Comparison of ENCODE assay signal across 8 cellular contexts in genomic region chr12:100200450-100201181, GRCh38. TPM values are rescaled to one million over a fixed set of nuclear protein-coding genes. Genes with fewer than 3 reads are reported as not detected.
DNase-seq lines count a peak whose midpoint lies in the region; TF ChIP-seq lines count a peak whose summit lies in the region.

Gene ACTR6 (plus strand): TSS chr12:100200815. CDS start chr12:100200852, 37 bp downstream.

- H3K4me3 Mint-ChIP-seq in neural progenitor cell: peak within 1 kb of the TSS; percentile 100

- peaks cover 50% of the 10 kb centered on the region for H3K79me2 ChIP-seq in neural progenitor cell (ENCODE audit: low read depth)

- H3K9ac ChIP-seq in ES-I3 (ENCODE audit: low read depth, low read length): peak within 1 kb of the TSS; percentile 73
- peak within 1 kb of the TSS; percentile 73 for H3K9ac ChIP-seq in neural progenitor cell

- H3K36me3 ChIP-seq in ES-I3 (ENCODE audit: insufficient read depth, low read length) (no peaks in the 10 kb centered on the region), H7 (replicated peaks; ENCODE audit: control insufficient read depth, insufficient read depth, low read length) (no peaks in the 10 kb centered on the region), neural progenitor cell (peaks cover 3% of the 10 kb centered on the region)

- peak within 1 kb of the TSS; percentile 95 for H2AFZ ChIP-seq in neural progenitor cell (replicated peaks)

- H3K4me3 ChIP-seq in H7 (ENCODE audit: insufficient read depth, low read depth, low read length) (peak within 1 kb of the TSS; percentile 96), fibroblast of villous mesenchyme (ENCODE audit: low read depth, low read length) (peak within 1 kb of the TSS; percentile 90), neural progenitor cell (peak within 1 kb of the TSS; percentile 91)

- no peak within 1 kb of the TSS for H3K27ac ChIP-seq in neural progenitor cell

- H3F3A ChIP-seq in neural progenitor cell (ENCODE audit: low read depth): peaks cover 13% of the 10 kb centered on the region

- H3K9me3 ChIP-seq in ES-I3 (ENCODE audit: control insufficient read depth, insufficient read depth, low read length) (no peaks in the 10 kb centered on the region), neural progenitor cell (ENCODE audit: low read depth) (no peaks in the 10 kb centered on the region)

- TF ChIP-seq CTCF in fibroblast of villous mesenchyme (IDR thresholded peaks at IDR 0.05; ENCODE audit: insufficient read depth, low read depth, low read length) (no peak), neural progenitor cell (IDR thresholded peaks at IDR 0.05) (no peak)

- H3K36me3 Mint-ChIP-seq in neural progenitor cell: no peaks in the 10 kb centered on the region

- no peaks in the 10 kb centered on the region for H3K9me3 Mint-ChIP-seq in neural progenitor cell

- H3K27me3 Mint-ChIP-seq in neural progenitor cell (ENCODE audit: insufficient read depth, low read depth): peaks cover 7% of the 10 kb centered on the region

- H3K27me3 ChIP-seq in H7 (ENCODE audit: control insufficient read depth, insufficient read depth, low read length) (no peaks in the 10 kb centered on the region; the same call in 1 of the 2 replicates), neural progenitor cell (no peaks in the 10 kb centered on the region)

- H3K27ac Mint-ChIP-seq in neural progenitor cell: peak within 1 kb of the TSS; percentile 97

- H3K4me1 ChIP-seq in ES-I3 (ENCODE audit: insufficient read depth, low read length) (no peaks in the 10 kb centered on the region), neural progenitor cell (peaks cover 7% of the 10 kb centered on the region)

- DNase-seq in H7: peak; percentile 88
- DNase-seq in M059J (ENCODE audit: low read depth): peak; percentile 94
- peak; percentile 88 to 95 for DNase-seq in SHP77 (lab: John Stamatoyannopoulos, UW)
- peak; percentile 97 for DNase-seq in activated effector memory CD4-positive, alpha-beta T cell treated with Interleukin-2 at 50 U/mL for 16 hours
- peak; percentile 95 for DNase-seq in fibroblast of villous mesenchyme (ENCODE audit: low read depth)
- peak; percentile 97 for DNase-seq in neural progenitor cell (ENCODE audit: low spot score)
- peak; percentile 95 for DNase-seq in stromal cell of bone marrow (ENCODE audit: low read depth)

- H4K20me1 ChIP-seq in neural progenitor cell (ENCODE audit: low read depth): no peaks in the 10 kb centered on the region

- peak within 1 kb of the TSS; percentile 94 for H3K4me2 ChIP-seq in neural progenitor cell

- peaks cover 11% of the 10 kb centered on the region for H3K4me1 Mint-ChIP-seq in neural progenitor cell

RNA-seq across cellular contexts. Expression of gene ACTR6, which starts in this region (rescaled TPM):
- 33.0 and 38.5 TPM in 2 replicates for total RNA-seq in H7 (2014; rRNA removed; shearing (Covaris generic))
- 24.1 and 28.3 TPM in 2 replicates for total RNA-seq in M059J (2014; rRNA removed; shearing (Covaris generic))
- total RNA-seq in fibroblast of villous mesenchyme (13.9 and 21.2 TPM in 2 replicates), neural progenitor cell (ENCODE audit: low replicate concordance) (61.9 and 87.8 TPM in 2 replicates)
